ENCODE assay signal across 8 cellular contexts in the genomic region with DNA sequence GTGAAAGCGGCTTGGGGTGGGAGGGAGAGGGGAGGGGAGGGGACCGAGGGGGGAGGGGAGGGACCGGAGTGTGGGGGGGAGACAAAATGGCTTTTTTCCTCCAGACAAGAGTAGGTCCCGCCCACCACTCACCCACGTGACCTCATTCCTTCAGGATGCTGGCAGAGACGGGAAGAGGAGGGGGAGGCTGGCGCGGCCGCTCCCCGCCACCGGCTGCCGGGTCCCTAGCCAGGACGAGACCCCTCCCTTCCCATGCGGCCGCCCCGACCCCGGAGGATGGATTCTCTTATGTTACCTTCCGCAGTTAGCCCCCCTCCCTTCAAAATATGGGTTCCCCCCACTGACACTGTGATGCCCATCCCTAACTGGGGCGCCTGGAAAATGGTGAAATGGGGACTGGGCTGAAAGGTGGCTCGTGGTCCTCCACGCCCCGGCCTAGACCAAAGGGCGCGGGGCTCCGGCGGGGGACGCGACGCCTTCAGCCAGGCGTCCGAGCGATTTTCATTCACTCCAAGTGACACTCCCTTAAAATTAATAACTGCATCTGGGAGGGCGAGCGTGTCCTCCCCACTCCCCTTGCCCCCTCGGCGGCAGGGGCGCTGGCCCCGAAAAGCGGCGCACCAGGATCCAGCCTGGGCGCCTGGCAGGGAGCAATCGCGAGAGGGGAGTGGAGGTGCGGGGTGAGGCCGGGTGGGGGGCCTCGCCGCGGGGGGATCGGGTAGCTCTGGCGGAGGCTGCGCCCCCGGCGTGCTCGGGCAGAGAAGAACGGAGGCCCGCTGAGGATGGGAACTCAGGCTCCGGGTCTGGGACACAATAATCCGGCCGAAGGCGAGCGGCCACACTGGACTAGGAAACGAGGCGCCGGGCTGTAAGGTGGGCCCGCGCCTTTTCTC. TPM values are rescaled to one million over a fixed set of nuclear protein-coding genes. Genes with fewer than 3 reads are reported as not detected.
DNase-seq lines count a peak whose midpoint lies in the region; ATAC-seq and TF ChIP-seq lines count a peak whose summit lies in the region.

A gene (minus strand): TSS at position 8 of the 893 bp plus-strand sequence. CDS start 7,934 bp downstream, outside the sequence.

- H3K9me3 ChIP-seq in WERI-Rb-1 (ENCODE audit: severe bottlenecking) (no peaks in the 10 kb centered on the region), aorta (ENCODE audit: control insufficient read depth, low read length) (no peaks in the 10 kb centered on the region)

- intact Hi-C loops in aorta (cut with DNase I) = no loop called here

- no peak for DNase-seq in T-helper 2 cell treated with Interferon-gamma antibody and Interleukin-4, amounts not matched to agents 5 μg/mL and 100 μg/mL, for 36 hours (ENCODE audit: low spot score)
- DNase-seq in T-helper 2 cell = no peak
- peak; percentile 56 for DNase-seq in NCI-H187 treated with DMSO at 0.1 percent for 48 hours (lab: John Stamatoyannopoulos, UW)
- DNase-seq in WERI-Rb-1 = peak; percentile 97
- DNase-seq in fibroblast of pulmonary artery (ENCODE audit: low read depth) = peak; percentile 92
- DNase-seq in myocyte (ENCODE audit: low read depth) = peak; percentile 84
- peak; percentile 94 to 98 for DNase-seq in aorta
- DNase-seq in NOMO-1 treated with DMSO at 0.1 percent for 48 hours (lab: John Stamatoyannopoulos, UW; ENCODE audit: unreplicated experiment) = no peak

- peaks cover 42% of the 10 kb centered on the region for H3K27me3 Mint-ChIP-seq in T-helper 2 cell treated with Interferon-gamma antibody and Interleukin-4, amounts not matched to agents 5 μg/mL and 100 μg/mL, for 36 hours (ENCODE audit: low read depth)

- 0 to 1% methylated on average over 58 to 66 of the region's 66 CpGs for WGBS in aorta, 2 donors

- peak within 1 kb of the TSS; percentile 90 for H3K27ac ChIP-seq in WERI-Rb-1
- peak within 1 kb of the TSS; percentile 17 to 69 for H3K27ac ChIP-seq in aorta (ENCODE audit: low read depth in 1 of 2, low read length in 2 of 2)

- ATAC-seq in aorta (ENCODE audit: low FRiP score) = peak; percentile 45

- no peak within 1 kb of the TSS for H3K27ac Mint-ChIP-seq in T-helper 2 cell treated with Interferon-gamma antibody and Interleukin-4, amounts not matched to agents 5 μg/mL and 100 μg/mL, for 36 hours

- peaks cover 34% of the 10 kb centered on the region for H3K4me1 Mint-ChIP-seq in T-helper 2 cell treated with Interferon-gamma antibody and Interleukin-4, amounts not matched to agents 5 μg/mL and 100 μg/mL, for 36 hours (ENCODE audit: low read depth)

- H3K4me3 Mint-ChIP-seq in T-helper 2 cell treated with Interferon-gamma antibody and Interleukin-4, amounts not matched to agents 5 μg/mL and 100 μg/mL, for 36 hours = peak within 1 kb of the TSS; percentile 97

- H3K9me3 Mint-ChIP-seq in T-helper 2 cell treated with Interferon-gamma antibody and Interleukin-4, amounts not matched to agents 5 μg/mL and 100 μg/mL, for 36 hours = no peaks in the 10 kb centered on the region

- peaks cover 9% of the 10 kb centered on the region for H3K36me3 ChIP-seq in WERI-Rb-1
- H3K36me3 ChIP-seq in aorta (ENCODE audit: control insufficient read depth in 1 of 2, insufficient read depth in 2 of 2, low read length in 1 of 2) = no peaks in the 10 kb centered on the region

- H3K4me3 ChIP-seq in WERI-Rb-1 (ENCODE audit: low read depth, low read length) (peak within 1 kb of the TSS; percentile 92), fibroblast of pulmonary artery (replicated peaks; ENCODE audit: low read depth, low read length) (peak within 1 kb of the TSS; percentile 91), aorta (ENCODE audit: low read length in 2 of 2) (peak within 1 kb of the TSS; percentile 73 to 74)

- no peak for TF ChIP-seq CTCF in WERI-Rb-1 (IDR thresholded peaks at IDR 0.05; ENCODE audit: low read depth, low read length)
- no peak for TF ChIP-seq CTCF in fibroblast of pulmonary artery (IDR thresholded peaks at IDR 0.05; ENCODE audit: low read length, missing control alignments)

- H3K27me3 ChIP-seq in WERI-Rb-1 (ENCODE audit: insufficient read depth, low read depth, severe bottlenecking) (no peaks in the 10 kb centered on the region), aorta (ENCODE audit: control insufficient read depth in 1 of 2, insufficient read depth in 2 of 2, low read length in 1 of 2) (no peaks in the 10 kb centered on the region)

- H3K36me3 Mint-ChIP-seq in T-helper 2 cell treated with Interferon-gamma antibody and Interleukin-4, amounts not matched to agents 5 μg/mL and 100 μg/mL, for 36 hours (ENCODE audit: low read depth) = peaks cover 6% of the 10 kb centered on the region

- no peaks in the 10 kb centered on the region for H3K4me1 ChIP-seq in aorta (ENCODE audit: control insufficient read depth in 1 of 2, insufficient read depth in 2 of 2, low read length in 2 of 2)

RNA-seq across cellular contexts. Expression of the gene that starts here (rescaled TPM):
- total RNA-seq in myocyte (2.0 and 2.3 TPM in 2 replicates), aorta (10 to 100 TPM; 61.4 to 75.5 TPM)
- 46.0 TPM for polyA plus RNA-seq in myocyte (2012)
- polyA plus RNA-seq in aorta = 10 to 100 TPM; 32.8 to 33.2 TPM

Comparison
In these comparisons a context has a peak if more than half of its experiments do, and no peak if none do; other contexts are left out.
1. RNA of the gene that starts here (total RNA-seq): 61.4 to 75.5 TPM in aorta; 2.0 to 2.3 TPM in myocyte; every median in the first group is over 10 times any median in the second.
2. DNase-seq: peak in NCI-H187 treated with DMSO at 0.1 percent for 48 hours (single experiment), WERI-Rb-1 (single experiment), fibroblast of pulmonary artery (single experiment), myocyte (single experiment) and aorta (2 of 2); none in T-helper 2 cell treated with Interferon-gamma antibody and Interleukin-4, amounts not matched to agents 5 μg/mL and 100 μg/mL, for 36 hours (single experiment), T-helper 2 cell (0 of 5) and NOMO-1 treated with DMSO at 0.1 percent for 48 hours (single experiment).
3. Peak in every context shown above with its lines, with median percentiles within 50 percentile points of each other: H3K4me3 ChIP-seq.